In the genomic region with DNA sequence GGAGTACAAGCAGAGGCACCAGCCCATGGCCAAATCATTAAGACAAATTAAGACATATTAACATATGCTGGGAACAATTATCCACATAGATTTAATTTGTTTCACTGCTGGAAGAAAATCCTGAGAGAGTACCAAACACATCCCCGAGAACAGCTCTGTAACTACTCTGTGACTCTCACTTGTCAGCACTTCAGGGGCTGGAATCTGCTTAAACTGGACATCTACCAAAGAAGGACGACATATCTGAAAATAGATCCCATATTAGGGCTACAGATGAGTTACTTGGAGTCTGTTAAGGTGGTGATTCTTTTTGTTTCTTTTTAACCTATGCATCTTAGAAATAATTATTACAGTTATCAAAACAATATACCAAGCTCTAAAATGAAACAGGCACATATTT, we compare ENCODE assay signal across 1 cellular context.
TF ChIP-seq lines count a peak whose summit lies in the region.

No MANE protein-coding gene starts in this region.

TF ChIP-seq in GM12878, 131 proteins besides CTCF, POLR2A, EP300 and RAD21 (continued from another document):
- TF ChIP-seq, protein P1, sequence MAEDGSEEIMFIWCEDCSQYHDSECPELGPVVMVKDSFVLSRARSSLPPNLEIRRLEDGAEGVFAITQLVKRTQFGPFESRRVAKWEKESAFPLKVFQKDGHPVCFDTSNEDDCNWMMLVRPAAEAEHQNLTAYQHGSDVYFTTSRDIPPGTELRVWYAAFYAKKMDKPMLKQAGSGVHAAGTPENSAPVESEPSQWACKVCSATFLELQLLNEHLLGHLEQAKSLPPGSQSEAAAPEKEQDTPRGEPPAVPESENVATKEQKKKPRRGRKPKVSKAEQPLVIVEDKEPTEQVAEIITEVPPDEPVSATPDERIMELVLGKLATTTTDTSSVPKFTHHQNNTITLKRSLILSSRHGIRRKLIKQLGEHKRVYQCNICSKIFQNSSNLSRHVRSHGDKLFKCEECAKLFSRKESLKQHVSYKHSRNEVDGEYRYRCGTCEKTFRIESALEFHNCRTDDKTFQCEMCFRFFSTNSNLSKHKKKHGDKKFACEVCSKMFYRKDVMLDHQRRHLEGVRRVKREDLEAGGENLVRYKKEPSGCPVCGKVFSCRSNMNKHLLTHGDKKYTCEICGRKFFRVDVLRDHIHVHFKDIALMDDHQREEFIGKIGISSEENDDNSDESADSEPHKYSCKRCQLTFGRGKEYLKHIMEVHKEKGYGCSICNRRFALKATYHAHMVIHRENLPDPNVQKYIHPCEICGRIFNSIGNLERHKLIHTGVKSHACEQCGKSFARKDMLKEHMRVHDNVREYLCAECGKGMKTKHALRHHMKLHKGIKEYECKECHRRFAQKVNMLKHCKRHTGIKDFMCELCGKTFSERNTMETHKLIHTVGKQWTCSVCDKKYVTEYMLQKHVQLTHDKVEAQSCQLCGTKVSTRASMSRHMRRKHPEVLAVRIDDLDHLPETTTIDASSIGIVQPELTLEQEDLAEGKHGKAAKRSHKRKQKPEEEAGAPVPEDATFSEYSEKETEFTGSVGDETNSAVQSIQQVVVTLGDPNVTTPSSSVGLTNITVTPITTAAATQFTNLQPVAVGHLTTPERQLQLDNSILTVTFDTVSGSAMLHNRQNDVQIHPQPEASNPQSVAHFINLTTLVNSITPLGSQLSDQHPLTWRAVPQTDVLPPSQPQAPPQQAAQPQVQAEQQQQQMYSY (CRISPR knock-in tag; IDR thresholded peaks at IDR 0.05), result no peak
- TF ChIP-seq ZNF24 (IDR thresholded peaks at IDR 0.05) (no peak), LARP7 (IDR thresholded peaks at IDR 0.05) (no peak), NFYA (IDR thresholded peaks at IDR 0.05; ENCODE audit: borderline replicate concordance, low read depth, low read length) (no peak), CBX5 (IDR thresholded peaks at IDR 0.05; ENCODE audit: low read depth) (no peak), STAT1 (conservative IDR thresholded peaks at IDR 0.05) (no peak), MEF2B (IDR thresholded peaks at IDR 0.05; ENCODE audit: partially characterized antibody, poor library complexity, severe bottlenecking) (no peak)
